In the genomic region with DNA sequence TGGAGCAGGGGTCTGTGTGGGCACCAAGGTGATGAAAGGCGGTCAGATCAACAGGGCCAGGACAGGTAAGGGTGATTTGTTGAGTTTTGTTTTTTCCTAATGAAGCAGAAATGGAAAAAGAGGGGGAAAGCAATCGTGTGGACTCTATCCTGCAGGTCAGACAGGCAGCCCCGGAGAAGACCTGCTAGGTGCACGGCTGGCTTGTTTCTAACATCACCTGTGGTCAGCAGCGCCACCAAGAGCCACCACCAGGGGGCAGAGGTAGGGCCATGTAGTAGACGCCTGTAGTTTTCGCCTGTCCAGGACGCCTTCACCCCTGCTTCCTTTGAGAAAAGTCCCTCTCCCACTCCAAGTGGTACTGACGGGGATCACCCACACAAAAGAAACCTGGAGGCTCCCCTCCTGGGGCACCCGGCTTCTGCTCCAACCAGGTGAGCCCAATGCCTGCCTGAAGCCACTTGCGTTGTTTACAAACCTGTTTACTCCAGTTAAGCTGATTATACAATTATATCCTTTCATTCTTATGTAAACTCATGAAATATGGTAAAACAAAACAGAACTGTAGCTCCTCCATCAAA, we compare ENCODE assay signal across 2 cellular contexts.
TF ChIP-seq lines count a peak whose summit lies in the region.

No MANE protein-coding gene starts in this region.

TF ChIP-seq in GM23338, 12 proteins besides CTCF, POLR2A, EP300 and RAD21 (continues in another document):
- TF ChIP-seq NANOG (IDR thresholded peaks at IDR 0.05; ENCODE audit: borderline replicate concordance) (no peak), ZNF331 (CRISPR knock-in tag; IDR thresholded peaks at IDR 0.05; ENCODE audit: low read depth) (no peak), CREB1 (CRISPR knock-in tag; IDR thresholded peaks at IDR 0.05; ENCODE audit: low read depth) (no peak), EZH2phosphoT487 (IDR thresholded peaks at IDR 0.05; ENCODE audit: unreplicated experiment) (no peak), STAT1 (IDR thresholded peaks at IDR 0.05; ENCODE audit: unreplicated experiment) (no peak), EZH2 (IDR thresholded peaks at IDR 0.05; ENCODE audit: low read depth, unreplicated experiment) (no peak)
- TF ChIP-seq, protein P1, sequence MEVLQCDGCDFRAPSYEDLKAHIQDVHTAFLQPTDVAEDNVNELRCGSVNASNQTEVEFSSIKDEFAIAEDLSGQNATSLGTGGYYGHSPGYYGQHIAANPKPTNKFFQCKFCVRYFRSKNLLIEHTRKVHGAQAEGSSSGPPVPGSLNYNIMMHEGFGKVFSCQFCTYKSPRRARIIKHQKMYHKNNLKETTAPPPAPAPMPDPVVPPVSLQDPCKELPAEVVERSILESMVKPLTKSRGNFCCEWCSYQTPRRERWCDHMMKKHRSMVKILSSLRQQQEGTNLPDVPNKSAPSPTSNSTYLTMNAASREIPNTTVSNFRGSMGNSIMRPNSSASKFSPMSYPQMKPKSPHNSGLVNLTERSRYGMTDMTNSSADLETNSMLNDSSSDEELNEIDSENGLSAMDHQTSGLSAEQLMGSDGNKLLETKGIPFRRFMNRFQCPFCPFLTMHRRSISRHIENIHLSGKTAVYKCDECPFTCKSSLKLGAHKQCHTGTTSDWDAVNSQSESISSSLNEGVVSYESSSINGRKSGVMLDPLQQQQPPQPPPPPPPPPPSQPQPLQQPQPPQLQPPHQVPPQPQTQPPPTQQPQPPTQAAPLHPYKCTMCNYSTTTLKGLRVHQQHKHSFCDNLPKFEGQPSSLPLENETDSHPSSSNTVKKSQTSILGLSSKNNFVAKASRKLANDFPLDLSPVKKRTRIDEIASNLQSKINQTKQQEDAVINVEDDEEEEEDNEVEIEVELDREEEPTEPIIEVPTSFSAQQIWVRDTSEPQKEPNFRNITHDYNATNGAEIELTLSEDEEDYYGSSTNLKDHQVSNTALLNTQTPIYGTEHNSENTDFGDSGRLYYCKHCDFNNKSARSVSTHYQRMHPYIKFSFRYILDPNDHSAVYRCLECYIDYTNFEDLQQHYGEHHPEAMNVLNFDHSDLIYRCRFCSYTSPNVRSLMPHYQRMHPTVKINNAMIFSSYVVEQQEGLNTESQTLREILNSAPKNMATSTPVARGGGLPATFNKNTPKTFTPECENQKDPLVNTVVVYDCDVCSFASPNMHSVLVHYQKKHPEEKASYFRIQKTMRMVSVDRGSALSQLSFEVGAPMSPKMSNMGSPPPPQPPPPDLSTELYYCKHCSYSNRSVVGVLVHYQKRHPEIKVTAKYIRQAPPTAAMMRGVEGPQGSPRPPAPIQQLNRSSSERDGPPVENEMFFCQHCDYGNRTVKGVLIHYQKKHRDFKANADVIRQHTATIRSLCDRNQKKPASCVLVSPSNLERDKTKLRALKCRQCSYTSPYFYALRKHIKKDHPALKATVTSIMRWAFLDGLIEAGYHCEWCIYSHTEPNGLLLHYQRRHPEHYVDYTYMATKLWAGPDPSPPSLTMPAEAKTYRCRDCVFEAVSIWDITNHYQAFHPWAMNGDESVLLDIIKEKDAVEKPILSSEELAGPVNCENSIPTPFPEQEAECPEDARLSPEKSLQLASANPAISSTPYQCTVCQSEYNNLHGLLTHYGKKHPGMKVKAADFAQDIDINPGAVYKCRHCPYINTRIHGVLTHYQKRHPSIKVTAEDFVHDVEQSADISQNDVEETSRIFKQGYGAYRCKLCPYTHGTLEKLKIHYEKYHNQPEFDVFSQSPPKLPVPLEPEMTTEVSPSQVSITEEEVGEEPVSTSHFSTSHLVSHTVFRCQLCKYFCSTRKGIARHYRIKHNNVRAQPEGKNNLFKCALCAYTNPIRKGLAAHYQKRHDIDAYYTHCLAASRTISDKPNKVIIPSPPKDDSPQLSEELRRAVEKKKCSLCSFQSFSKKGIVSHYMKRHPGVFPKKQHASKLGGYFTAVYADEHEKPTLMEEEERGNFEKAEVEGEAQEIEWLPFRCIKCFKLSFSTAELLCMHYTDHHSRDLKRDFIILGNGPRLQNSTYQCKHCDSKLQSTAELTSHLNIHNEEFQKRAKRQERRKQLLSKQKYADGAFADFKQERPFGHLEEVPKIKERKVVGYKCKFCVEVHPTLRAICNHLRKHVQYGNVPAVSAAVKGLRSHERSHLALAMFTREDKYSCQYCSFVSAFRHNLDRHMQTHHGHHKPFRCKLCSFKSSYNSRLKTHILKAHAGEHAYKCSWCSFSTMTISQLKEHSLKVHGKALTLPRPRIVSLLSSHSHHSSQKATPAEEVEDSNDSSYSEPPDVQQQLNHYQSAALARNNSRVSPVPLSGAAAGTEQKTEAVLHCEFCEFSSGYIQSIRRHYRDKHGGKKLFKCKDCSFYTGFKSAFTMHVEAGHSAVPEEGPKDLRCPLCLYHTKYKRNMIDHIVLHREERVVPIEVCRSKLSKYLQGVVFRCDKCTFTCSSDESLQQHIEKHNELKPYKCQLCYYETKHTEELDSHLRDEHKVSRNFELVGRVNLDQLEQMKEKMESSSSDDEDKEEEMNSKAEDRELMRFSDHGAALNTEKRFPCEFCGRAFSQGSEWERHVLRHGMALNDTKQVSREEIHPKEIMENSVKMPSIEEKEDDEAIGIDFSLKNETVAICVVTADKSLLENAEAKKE (CRISPR knock-in tag; IDR thresholded peaks at IDR 0.05): no peak
- TF ChIP-seq, protein P2, sequence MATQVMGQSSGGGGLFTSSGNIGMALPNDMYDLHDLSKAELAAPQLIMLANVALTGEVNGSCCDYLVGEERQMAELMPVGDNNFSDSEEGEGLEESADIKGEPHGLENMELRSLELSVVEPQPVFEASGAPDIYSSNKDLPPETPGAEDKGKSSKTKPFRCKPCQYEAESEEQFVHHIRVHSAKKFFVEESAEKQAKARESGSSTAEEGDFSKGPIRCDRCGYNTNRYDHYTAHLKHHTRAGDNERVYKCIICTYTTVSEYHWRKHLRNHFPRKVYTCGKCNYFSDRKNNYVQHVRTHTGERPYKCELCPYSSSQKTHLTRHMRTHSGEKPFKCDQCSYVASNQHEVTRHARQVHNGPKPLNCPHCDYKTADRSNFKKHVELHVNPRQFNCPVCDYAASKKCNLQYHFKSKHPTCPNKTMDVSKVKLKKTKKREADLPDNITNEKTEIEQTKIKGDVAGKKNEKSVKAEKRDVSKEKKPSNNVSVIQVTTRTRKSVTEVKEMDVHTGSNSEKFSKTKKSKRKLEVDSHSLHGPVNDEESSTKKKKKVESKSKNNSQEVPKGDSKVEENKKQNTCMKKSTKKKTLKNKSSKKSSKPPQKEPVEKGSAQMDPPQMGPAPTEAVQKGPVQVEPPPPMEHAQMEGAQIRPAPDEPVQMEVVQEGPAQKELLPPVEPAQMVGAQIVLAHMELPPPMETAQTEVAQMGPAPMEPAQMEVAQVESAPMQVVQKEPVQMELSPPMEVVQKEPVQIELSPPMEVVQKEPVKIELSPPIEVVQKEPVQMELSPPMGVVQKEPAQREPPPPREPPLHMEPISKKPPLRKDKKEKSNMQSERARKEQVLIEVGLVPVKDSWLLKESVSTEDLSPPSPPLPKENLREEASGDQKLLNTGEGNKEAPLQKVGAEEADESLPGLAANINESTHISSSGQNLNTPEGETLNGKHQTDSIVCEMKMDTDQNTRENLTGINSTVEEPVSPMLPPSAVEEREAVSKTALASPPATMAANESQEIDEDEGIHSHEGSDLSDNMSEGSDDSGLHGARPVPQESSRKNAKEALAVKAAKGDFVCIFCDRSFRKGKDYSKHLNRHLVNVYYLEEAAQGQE (IDR thresholded peaks at IDR 0.05; ENCODE audit: unreplicated experiment): no peak
- TF ChIP-seq, protein P3, sequence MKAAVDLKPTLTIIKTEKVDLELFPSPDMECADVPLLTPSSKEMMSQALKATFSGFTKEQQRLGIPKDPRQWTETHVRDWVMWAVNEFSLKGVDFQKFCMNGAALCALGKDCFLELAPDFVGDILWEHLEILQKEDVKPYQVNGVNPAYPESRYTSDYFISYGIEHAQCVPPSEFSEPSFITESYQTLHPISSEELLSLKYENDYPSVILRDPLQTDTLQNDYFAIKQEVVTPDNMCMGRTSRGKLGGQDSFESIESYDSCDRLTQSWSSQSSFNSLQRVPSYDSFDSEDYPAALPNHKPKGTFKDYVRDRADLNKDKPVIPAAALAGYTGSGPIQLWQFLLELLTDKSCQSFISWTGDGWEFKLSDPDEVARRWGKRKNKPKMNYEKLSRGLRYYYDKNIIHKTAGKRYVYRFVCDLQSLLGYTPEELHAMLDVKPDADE (IDR thresholded peaks at IDR 0.05): no peak

TF ChIP-seq in WTC11, 78 proteins besides CTCF, POLR2A, EP300 and RAD21:
- no peak for TF ChIP-seq GRHL2 (CRISPR knock-in tag; IDR thresholded peaks at IDR 0.05; ENCODE audit: insufficient replicate concordance, severe bottlenecking)
- TF ChIP-seq, protein P4, sequence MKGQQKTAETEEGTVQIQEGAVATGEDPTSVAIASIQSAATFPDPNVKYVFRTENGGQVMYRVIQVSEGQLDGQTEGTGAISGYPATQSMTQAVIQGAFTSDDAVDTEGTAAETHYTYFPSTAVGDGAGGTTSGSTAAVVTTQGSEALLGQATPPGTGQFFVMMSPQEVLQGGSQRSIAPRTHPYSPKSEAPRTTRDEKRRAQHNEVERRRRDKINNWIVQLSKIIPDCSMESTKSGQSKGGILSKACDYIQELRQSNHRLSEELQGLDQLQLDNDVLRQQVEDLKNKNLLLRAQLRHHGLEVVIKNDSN (CRISPR knock-in tag; IDR thresholded peaks at IDR 0.05): no peak
- TF ChIP-seq ETV6 (CRISPR knock-in tag; IDR thresholded peaks at IDR 0.05): no peak
- 0 out of 2 replicates have a peak, but pooled peaks have one; percentile 6 for TF ChIP-seq ZNF423 (CRISPR knock-in tag; IDR thresholded peaks at IDR 0.05)
